Comparison of ENCODE assay signal across 1 cellular context in the genomic region with DNA sequence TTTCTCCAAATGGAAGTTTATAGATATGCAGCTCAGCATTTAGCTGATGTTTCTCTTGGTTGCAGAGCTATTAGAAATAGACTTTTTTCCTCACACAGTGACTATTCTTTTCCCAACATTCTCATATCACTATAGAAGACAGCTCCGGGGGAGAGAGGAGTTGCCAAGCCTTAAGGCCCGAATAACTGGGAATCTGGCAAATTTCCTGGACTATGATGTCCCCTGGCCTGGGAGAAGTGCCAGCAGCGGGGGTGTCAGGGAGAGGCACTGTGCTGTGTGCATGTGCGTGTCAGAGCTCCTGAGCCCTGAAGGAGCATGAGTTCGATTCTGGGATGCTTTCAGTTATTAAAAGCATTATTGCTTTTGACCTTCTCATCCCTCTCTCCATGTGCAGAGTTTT.
TF ChIP-seq lines count a peak whose summit lies in the region.

No MANE protein-coding gene starts in this region.

TF ChIP-seq in SK-N-SH, 30 proteins besides CTCF, POLR2A, EP300 and RAD21 (continued from another document):
- no peak for TF ChIP-seq USF1 (IDR thresholded peaks at IDR 0.05; ENCODE audit: borderline replicate concordance, low read depth)
- TF ChIP-seq CHD2 (IDR thresholded peaks at IDR 0.05; ENCODE audit: low read length, partially characterized antibody): peak; percentile 61
- TF ChIP-seq ELF1 (IDR thresholded peaks at IDR 0.05): no peak
- no peak for TF ChIP-seq TAF1 (IDR thresholded peaks at IDR 0.05; ENCODE audit: borderline replicate concordance, low read depth, low read length)
- no peak for TF ChIP-seq NRF1 (IDR thresholded peaks at IDR 0.05; ENCODE audit: low read depth, low read length)
- TF ChIP-seq JUND (IDR thresholded peaks at IDR 0.05): peak; percentile 51
- TF ChIP-seq, protein P1, sequence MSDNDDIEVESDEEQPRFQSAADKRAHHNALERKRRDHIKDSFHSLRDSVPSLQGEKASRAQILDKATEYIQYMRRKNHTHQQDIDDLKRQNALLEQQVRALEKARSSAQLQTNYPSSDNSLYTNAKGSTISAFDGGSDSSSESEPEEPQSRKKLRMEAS (IDR thresholded peaks at IDR 0.05; ENCODE audit: low read depth): peak; percentile 79
- peak; percentile 37; the same call in 1 of the 2 replicates for TF ChIP-seq YY1 (IDR thresholded peaks at IDR 0.05; ENCODE audit: low read depth)
- no peak for TF ChIP-seq POLR2AphosphoS5 (IDR thresholded peaks at IDR 0.05; ENCODE audit: low read depth, low read length)
- TF ChIP-seq SIN3A (IDR thresholded peaks at IDR 0.05; ENCODE audit: borderline replicate concordance, low read depth, low read length): 0 out of 2 replicates have a peak, but pooled peaks have one; percentile 33
- 0 out of 2 replicates have a peak, but pooled peaks have one; percentile 61 for TF ChIP-seq RCOR1 (IDR thresholded peaks at IDR 0.05; ENCODE audit: low read length)
- TF ChIP-seq FOXM1 (IDR thresholded peaks at IDR 0.05; ENCODE audit: low read depth): no peak
